ENCODE assay signal across 8 cellular contexts in genomic region chrX:130340271-130340670, GRCh38. TPM values are rescaled to one million over a fixed set of nuclear protein-coding genes. Genes with fewer than 3 reads are reported as not detected.
DNase-seq lines count a peak whose midpoint lies in the region; ATAC-seq and TF ChIP-seq lines count a peak whose summit lies in the region.

No MANE protein-coding gene starts in this region.

- H3K4me3 Mint-ChIP-seq in CD4-positive, alpha-beta memory T cell, result peak overlapping the region; percentile 88 to 98 (median 94)
- H3K4me3 Mint-ChIP-seq in naive thymus-derived CD8-positive, alpha-beta T cell, result peak overlapping the region; percentile 88 to 99 (median 96)

- WGBS in HUES64, result 4% methylated on average over 9 of the region's 9 CpGs

- no peaks in the 10 kb centered on the region for H3K9me3 ChIP-seq in CD4-positive, alpha-beta memory T cell (ENCODE audit: control insufficient read depth in 1 of 2, low read length in 2 of 2)
- H3K9me3 ChIP-seq in HUES64 (ENCODE audit: insufficient read depth, low read depth, low read length), result no peaks in the 10 kb centered on the region

- no peaks in the 10 kb centered on the region for H3K27me3 Mint-ChIP-seq in CD4-positive, alpha-beta memory T cell
- H3K27me3 Mint-ChIP-seq in naive thymus-derived CD8-positive, alpha-beta T cell, result no peaks in the 10 kb centered on the region

- H3K4me1 ChIP-seq in CD4-positive, alpha-beta memory T cell (ENCODE audit: insufficient read depth, low read length), result peaks cover 6% of the 10 kb centered on the region
- H3K4me1 ChIP-seq in HUES64 (ENCODE audit: insufficient read depth, low read length), result peaks cover 11% of the 10 kb centered on the region

- H3K4me1 Mint-ChIP-seq in CD4-positive, alpha-beta memory T cell, result peaks cover 7 to 16% (median 12%) of the 10 kb centered on the region in 4 donors
- peaks cover 16 to 30% (median 20%) of the 10 kb centered on the region in 4 donors for H3K4me1 Mint-ChIP-seq in naive thymus-derived CD8-positive, alpha-beta T cell

- no peak for ATAC-seq in naive thymus-derived CD8-positive, alpha-beta T cell

- H3K4me3 ChIP-seq in CD4-positive, alpha-beta memory T cell (ENCODE audit: low read length in 2 of 2), result peak overlapping the region; percentile 65 to 77
- H3K4me3 ChIP-seq in HUES64 (ENCODE audit: low read length) (peak overlapping the region; percentile 70), choroid plexus epithelial cell (ENCODE audit: low read depth, low read length) (peak overlapping the region; percentile 74)

- H3K27ac ChIP-seq in CD4-positive, alpha-beta memory T cell (ENCODE audit: low read depth, low read length), result peak overlapping the region; percentile 57
- H3K27ac ChIP-seq in HUES64 (ENCODE audit: low read depth, low read length), result no peak overlapping the region

- no peak for DNase-seq in CD4-positive, alpha-beta memory T cell
- no peak for DNase-seq in choroid plexus epithelial cell (ENCODE audit: low read depth)
- DNase-seq in naive thymus-derived CD8-positive, alpha-beta T cell, result no peak
- no peak for DNase-seq in NCI-H146 (lab: John Stamatoyannopoulos, UW)
- no peak for DNase-seq in DMS 273 treated with DMSO at 0.1 percent for 48 hours (lab: John Stamatoyannopoulos, UW)
- DNase-seq in iPS-NIHi7 (ENCODE audit: extremely low spot score), result no peak
- no peak for DNase-seq in DMS114 treated with DMSO at 0.1 percent for 48 hours (lab: John Stamatoyannopoulos, UW; ENCODE audit: unreplicated experiment)

- peaks cover 0 to 6% of the 10 kb centered on the region in 2 donors for H3K36me3 Mint-ChIP-seq in CD4-positive, alpha-beta memory T cell
- peaks cover 0 to 6% (median 0%) of the 10 kb centered on the region in 3 donors for H3K36me3 Mint-ChIP-seq in naive thymus-derived CD8-positive, alpha-beta T cell

- intact Hi-C loops in CD4-positive, alpha-beta memory T cell (cut with micrococcal nuclease), result no loop called here

- peak overlapping the region; percentile 79; the same call in 1 of the 2 replicates for H3K9ac ChIP-seq in HUES64 (ENCODE audit: low read depth, low read length)

- H3K9me3 Mint-ChIP-seq in CD4-positive, alpha-beta memory T cell, result peaks cover 0 to 1% (median 0%) of the 10 kb centered on the region in 8 donors
- H3K9me3 Mint-ChIP-seq in naive thymus-derived CD8-positive, alpha-beta T cell, result no peaks in the 10 kb centered on the region

- no peak for TF ChIP-seq CTCF in choroid plexus epithelial cell (conservative IDR thresholded peaks at IDR 0.05; ENCODE audit: low read depth, low read length)

- no peaks in the 10 kb centered on the region for H3K27me3 ChIP-seq in CD4-positive, alpha-beta memory T cell (ENCODE audit: insufficient read depth, low read length)
- no peaks in the 10 kb centered on the region for H3K27me3 ChIP-seq in HUES64 (ENCODE audit: insufficient read depth, low read length)

- peak overlapping the region; percentile 82 to 95 (median 89) for H3K27ac Mint-ChIP-seq in CD4-positive, alpha-beta memory T cell
- H3K27ac Mint-ChIP-seq in naive thymus-derived CD8-positive, alpha-beta T cell, result peak overlapping the region; percentile 53 to 98 (median 94)

- CTCF ChIA-PET in CD4-positive, alpha-beta memory T cell (lab: Charles Lee; ENCODE audit: partially characterized antibody), result interaction anchor here (0.6 kb wide), 1 partner anchor 238 kb away, joined by 4 read pairs; no protein-coding TSS in a partner anchor

- POLR2A ChIA-PET in CD4-positive, alpha-beta memory T cell (lab: Charles Lee; ENCODE audit: partially characterized antibody), result interaction anchor here (0.6 to 2.0 kb wide), 3 partner anchors 62 to 192 kb away, joined by 4 to 10 read pairs (median 8); partner anchors contain the start of genes RBMX2 and ZNF280C
- POLR2A ChIA-PET in naive thymus-derived CD8-positive, alpha-beta T cell (lab: Charles Lee), result interaction anchor here (1.2 to 1.5 kb wide), 2 partner anchors 61 to 72 kb away, joined by 3 to 7 read pairs; partner anchors contain the start of genes RBMX2 and ZNF280C

- H3K36me3 ChIP-seq in CD4-positive, alpha-beta memory T cell (ENCODE audit: insufficient read depth, low read length), result no peaks in the 10 kb centered on the region
- no peaks in the 10 kb centered on the region for H3K36me3 ChIP-seq in HUES64 (ENCODE audit: insufficient read depth, low read length)

RNA-seq across cellular contexts. Expression of gene SLC25A14, which starts 0.6 kb away (rescaled TPM):
- total RNA-seq in CD4-positive, alpha-beta memory T cell, result 10 to 100 TPM; 12.9 to 15.8 TPM
- polyA plus RNA-seq in CD4-positive, alpha-beta memory T cell, result 1 to 10 TPM; 7.8 to 8.8 TPM
- 12.8 TPM for polyA plus RNA-seq in HUES64 (2013, experiment 1 of 2)
- 13.6 TPM for polyA plus RNA-seq in HUES64 (2013, experiment 2 of 2)
- total RNA-seq in naive thymus-derived CD8-positive, alpha-beta T cell, result 10 to 100 TPM; 14.5 to 15.3 TPM
- 1 to 10 TPM; 3.9 to 7.3 (median 6.7) TPM for polyA plus RNA-seq in naive thymus-derived CD8-positive, alpha-beta T cell

RNA-seq across cellular contexts. Expression of gene GPR119, which starts 45.2 kb away (rescaled TPM):
- total RNA-seq in CD4-positive, alpha-beta memory T cell, result not detected
- polyA plus RNA-seq in CD4-positive, alpha-beta memory T cell, result not detected
- not detected for polyA plus RNA-seq in HUES64 (2013, experiment 1 of 2)
- polyA plus RNA-seq in HUES64 (2013, experiment 2 of 2), result not detected
- total RNA-seq in naive thymus-derived CD8-positive, alpha-beta T cell, result not detected
- polyA plus RNA-seq in naive thymus-derived CD8-positive, alpha-beta T cell, result not detected
